Comparison of ENCODE assay signal across 8 cellular contexts in genomic region chr19:16571283-16571682, GRCh38. TPM values are rescaled to one million over a fixed set of nuclear protein-coding genes. Genes with fewer than 3 reads are reported as not detected.
DNase-seq lines count a peak whose midpoint lies in the region; ATAC-seq, FAIRE-seq and TF ChIP-seq lines count a peak whose summit lies in the region.

No MANE protein-coding gene starts in this region.

- H3K27me3 ChIP-seq in DOHH2 (ENCODE audit: control insufficient read depth, low read length) (no peaks in the 10 kb centered on the region), astrocyte (ENCODE audit: insufficient read depth, low read length) (no peaks in the 10 kb centered on the region), right lobe of liver (no peaks in the 10 kb centered on the region), vagina (no peaks in the 10 kb centered on the region)

- FAIRE-seq in astrocyte (lab: Jason Lieb, UNC), result no peak

- H3K36me3 ChIP-seq in DOHH2 (ENCODE audit: control insufficient read depth, low read length) (peaks cover 70% of the 10 kb centered on the region), astrocyte (ENCODE audit: insufficient read depth, low read length) (peaks cover 7% of the 10 kb centered on the region), right lobe of liver (peaks cover 0 to 16% (median 6%) of the 10 kb centered on the region in 4 donors), vagina (peaks cover 0 to 26% of the 10 kb centered on the region in 2 donors)

- H3K27me3 Mint-ChIP-seq in astrocyte (ENCODE audit: low read depth, unreplicated experiment), result no peaks in the 10 kb centered on the region

- peaks cover 12% of the 10 kb centered on the region for H3K36me3 Mint-ChIP-seq in astrocyte (ENCODE audit: low read depth, unreplicated experiment)

- H3K9me3 ChIP-seq in DOHH2 (ENCODE audit: control insufficient read depth, insufficient read depth, low read length), result no peaks in the 10 kb centered on the region
- H3K9me3 ChIP-seq in astrocyte (ENCODE audit: insufficient read depth, low read depth, low read length), result no peaks in the 10 kb centered on the region
- H3K9me3 ChIP-seq in right lobe of liver, result no peaks in the 10 kb centered on the region
- no peaks in the 10 kb centered on the region for H3K9me3 ChIP-seq in vagina

- no peak for DNase-seq in LNCaP clone FGC (ENCODE audit: low read depth)
- DNase-seq in astrocyte (ENCODE audit: low read depth), result peak; percentile 36
- DNase-seq in right lobe of liver, result no peak
- DNase-seq in vagina (ENCODE audit: extremely low spot score in 2 of 2), result no peak
- no peak for DNase-seq in iPS-NIHi7 (ENCODE audit: extremely low spot score)

- peak overlapping the region; percentile 94 for H3K4me3 Mint-ChIP-seq in astrocyte (ENCODE audit: unreplicated experiment)

- H3K4me3 ChIP-seq in DOHH2 (ENCODE audit: low read length) (peak overlapping the region; percentile 94), LNCaP clone FGC (ENCODE audit: low read depth, low read length) (peak overlapping the region; percentile 75), astrocyte (ENCODE audit: insufficient read depth, low read depth, low read length) (peak overlapping the region; percentile 93), right lobe of liver (peak overlapping the region; percentile 84 to 94 (median 92)), vagina (peak overlapping the region; percentile 62 to 80)

- WGBS in right lobe of liver (ENCODE audit: insufficient coverage, low coverage, low lambda C conversion rate, missing lambda C conversion rate), result 10% methylated on average over 2 of the region's 6 CpGs

- H4K20me1 ChIP-seq in DOHH2 (ENCODE audit: control insufficient read depth, insufficient read depth, low read depth, low read length) (no peaks in the 10 kb centered on the region), astrocyte (ENCODE audit: insufficient read depth, low read length) (peaks cover 78% of the 10 kb centered on the region)

- H3K9me3 Mint-ChIP-seq in astrocyte (ENCODE audit: unreplicated experiment), result no peaks in the 10 kb centered on the region

- peak overlapping the region; percentile 79 for H2AFZ ChIP-seq in astrocyte (ENCODE audit: low read depth, low read length)

- no peak for ATAC-seq in right lobe of liver
- no peak for ATAC-seq in GM21717 (IDR thresholded peaks at IDR 0.05; ENCODE audit: unreplicated experiment)
- ATAC-seq in HG03159 (IDR thresholded peaks at IDR 0.05; ENCODE audit: unreplicated experiment), result no peak

- TF ChIP-seq POLR2A in right lobe of liver (IDR thresholded peaks at IDR 0.05), result no peak
- no peak for TF ChIP-seq POLR2A in vagina (IDR thresholded peaks at IDR 0.05)

- intact Hi-C loops in right lobe of liver (cut with DNase I), result loop anchor here in 1 of 2 donors (5.0 kb wide), 1 partner anchor 56 kb away; the partner anchor contains the start of gene MED26
- intact Hi-C loops in vagina (cut with DNase I), result loop anchor here (5.0 kb wide), 1 partner anchor 86 kb away; no protein-coding TSS in a partner anchor

- H3F3A ChIP-seq in DOHH2 (ENCODE audit: control insufficient read depth, insufficient read depth), result peaks cover 14% of the 10 kb centered on the region

- H3K4me1 ChIP-seq in DOHH2 (ENCODE audit: control insufficient read depth, low read length), result peaks cover 29% of the 10 kb centered on the region
- peaks cover 22% of the 10 kb centered on the region for H3K4me1 ChIP-seq in astrocyte (ENCODE audit: insufficient read depth, low read length)
- H3K4me1 ChIP-seq in right lobe of liver, result peaks cover 0 to 33% (median 15%) of the 10 kb centered on the region in 4 donors
- H3K4me1 ChIP-seq in vagina, result peaks cover 47% of the 10 kb centered on the region

- H3K4me2 ChIP-seq in DOHH2 (ENCODE audit: low read length) (peak overlapping the region; percentile 65), astrocyte (ENCODE audit: low read length) (peak overlapping the region; percentile 90)

- H3K27ac ChIP-seq in DOHH2 (ENCODE audit: low read depth, low read length) (0 out of 2 replicates have a peak overlapping the region, but pooled peaks have one; percentile 29), astrocyte (ENCODE audit: low read depth, low read length) (peak overlapping the region; percentile 76), right lobe of liver (peak overlapping the region in 2 of 3 donors; percentile 69 to 74), vagina (peak overlapping the region; percentile 68)

- H3K4me1 Mint-ChIP-seq in astrocyte (ENCODE audit: low read depth, unreplicated experiment), result peaks cover 29% of the 10 kb centered on the region

- H3K79me2 ChIP-seq in DOHH2 (ENCODE audit: control insufficient read depth, low read length), result peaks cover 77% of the 10 kb centered on the region
- H3K79me2 ChIP-seq in astrocyte (ENCODE audit: insufficient read depth, low read length), result peaks cover 91% of the 10 kb centered on the region

- H3K9ac ChIP-seq in astrocyte (ENCODE audit: low read length), result peak overlapping the region; percentile 96

- peak overlapping the region; percentile 80 for H3K27ac Mint-ChIP-seq in astrocyte (ENCODE audit: unreplicated experiment)

- TF ChIP-seq CTCF in DOHH2 (IDR thresholded peaks at IDR 0.05; ENCODE audit: low read depth, low read length, poor library complexity, severe bottlenecking) (no peak), LNCaP clone FGC (IDR thresholded peaks at IDR 0.05; ENCODE audit: control insufficient read depth, extremely low read depth, insufficient read depth) (no peak), astrocyte (IDR thresholded peaks at IDR 0.05; ENCODE audit: insufficient read depth, low read depth, low read length) (no peak), right lobe of liver (IDR thresholded peaks at IDR 0.05) (no peak), vagina (IDR thresholded peaks at IDR 0.05) (no peak)

- H3K9me2 ChIP-seq in DOHH2 (replicated peaks; ENCODE audit: control insufficient read depth, low read length), result no peaks in the 10 kb centered on the region

RNA-seq across cellular contexts. Expression of gene SLC35E1, which starts 0.9 kb away (rescaled TPM):
- total RNA-seq in astrocyte, result 63.1 and 66.2 TPM in 2 replicates
- total RNA-seq in right lobe of liver, result 10 to 100 TPM; 17.2 to 27.4 (median 20.1) TPM
- total RNA-seq in vagina, result 21.6 TPM

RNA-seq across cellular contexts. Expression of gene CHERP, which starts 29.0 kb away (rescaled TPM):
- total RNA-seq in astrocyte (41.5 and 45.3 TPM in 2 replicates), right lobe of liver (10 to 100 TPM in 4 of 6 experiments, 1 to 10 TPM in 2; 6.8 to 26.2 (median 20.6) TPM), vagina (17.2 TPM)

RNA-seq across cellular contexts. Expression of gene MED26, which starts 56.7 kb away (rescaled TPM):
- total RNA-seq in astrocyte (11.8 and 15.0 TPM in 2 replicates), right lobe of liver (1 to 10 TPM; 3.4 to 5.4 (median 4.4) TPM), vagina (11.3 TPM)
